19 cellular contexts compared by ENCODE assay signal in the genomic region with DNA sequence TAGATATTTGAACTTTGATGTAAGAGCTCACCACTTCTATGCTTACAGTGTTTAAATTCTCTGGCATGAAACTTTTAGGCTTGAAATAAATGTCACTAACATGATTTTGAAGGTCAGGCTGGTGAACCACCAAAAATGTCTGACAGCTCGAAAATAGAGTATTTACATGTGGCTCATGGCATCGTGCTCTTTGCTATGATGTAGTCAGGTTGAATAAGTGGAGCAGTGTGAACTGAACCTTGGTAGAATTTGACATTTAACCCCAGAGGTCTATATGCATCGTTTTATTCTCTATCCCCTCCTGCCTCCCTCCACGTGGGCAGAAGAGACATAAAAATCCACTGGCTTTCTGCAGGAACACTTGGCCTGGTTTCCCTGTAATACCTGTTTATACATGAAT.
DNase-seq lines count a peak whose midpoint lies in the region; ATAC-seq and TF ChIP-seq lines count a peak whose summit lies in the region.
"Had no signal": no experiment of that assay in that cellular context is flagged by ENCODE, and none has a peak within 500 bp of the region (broad histone marks: within the 10 kb centered on the region; RNA-seq: fewer than 3 reads in every experiment).

No MANE protein-coding gene starts in this region.

- H3K9ac ChIP-seq in OCI-LY1 (ENCODE audit: low read length) = no peak overlapping the region
- H3K9ac ChIP-seq: BLaER1 treated with 17β-estradiol and CSF1 and Interleukin-3, amounts not matched to agents 10 nM and 100 nM had no signal

- peaks cover 2% of the 10 kb centered on the region for H3K27me3 Mint-ChIP-seq in activated naive CD8-positive, alpha-beta T cell
- no peaks in the 10 kb centered on the region for H3K27me3 Mint-ChIP-seq in activated naive CD8-positive, alpha-beta T cell treated with anti-CD3 and anti-CD28 coated beads for 36 hours
- no peaks in the 10 kb centered on the region for H3K27me3 Mint-ChIP-seq in activated T-helper 17 cell treated with anti-CD3 and anti-CD28 coated beads, Interleukin-2, amount 50 U/mL, for 72 hours
- no peaks in the 10 kb centered on the region for H3K27me3 Mint-ChIP-seq in mesothelial cell of epicardium (ENCODE audit: low read depth)
- H3K27me3 Mint-ChIP-seq: B cell, IgD-negative memory B cell had no signal

- no peaks in the 10 kb centered on the region for H3K27me3 ChIP-seq in OCI-LY1 (ENCODE audit: insufficient read depth, low read length)
- H3K27me3 ChIP-seq in heart right ventricle = peaks cover 0 to 8% (median 0%) of the 10 kb centered on the region in 7 donors
- H3K27me3 ChIP-seq: BLaER1 treated with 17β-estradiol and CSF1 and Interleukin-3, amounts not matched to agents 10 nM and 100 nM had no signal

- H3K4me3 Mint-ChIP-seq in activated naive CD8-positive, alpha-beta T cell = no peak overlapping the region
- H3K4me3 Mint-ChIP-seq in activated naive CD8-positive, alpha-beta T cell treated with anti-CD3 and anti-CD28 coated beads for 36 hours = no peak overlapping the region
- no peak overlapping the region for H3K4me3 Mint-ChIP-seq in activated T-helper 17 cell treated with anti-CD3 and anti-CD28 coated beads, Interleukin-2, amount 50 U/mL, for 72 hours
- H3K4me3 Mint-ChIP-seq in mesothelial cell of epicardium = no peak overlapping the region
- H3K4me3 Mint-ChIP-seq: B cell; CD8-positive, alpha-beta T cell; H9; IgD-negative memory B cell had no signal

- peak overlapping the region; percentile 17 for H3K27ac Mint-ChIP-seq in activated naive CD8-positive, alpha-beta T cell
- no peak overlapping the region for H3K27ac Mint-ChIP-seq in activated naive CD8-positive, alpha-beta T cell treated with anti-CD3 and anti-CD28 coated beads for 36 hours
- no peak overlapping the region for H3K27ac Mint-ChIP-seq in activated T-helper 17 cell treated with anti-CD3 and anti-CD28 coated beads, Interleukin-2, amount 50 U/mL, for 72 hours
- peak overlapping the region; percentile 50 for H3K27ac Mint-ChIP-seq in mesothelial cell of epicardium
- H3K27ac Mint-ChIP-seq: B cell; CD8-positive, alpha-beta T cell; H9 had no signal

- H3K9me2 ChIP-seq in OCI-LY1 (ENCODE audit: low read depth, low read length) = no peaks in the 10 kb centered on the region

- TF ChIP-seq CTCF in OCI-LY1 (IDR thresholded peaks at IDR 0.05; ENCODE audit: low read length) = no peak
- TF ChIP-seq CTCF in mesothelial cell of epicardium (IDR thresholded peaks at IDR 0.05; ENCODE audit: unreplicated experiment) = no peak
- no peak for TF ChIP-seq CTCF in heart right ventricle (IDR thresholded peaks at IDR 0.05)

- no peak overlapping the region for H3K4me3 ChIP-seq in OCI-LY1 (ENCODE audit: low read depth, low read length, poor library complexity, severe bottlenecking)
- no peak overlapping the region for H3K4me3 ChIP-seq in heart right ventricle
- H3K4me3 ChIP-seq: BLaER1 treated with 17β-estradiol and CSF1 and Interleukin-3, amounts not matched to agents 10 nM and 100 nM had no signal

- H3K79me2 ChIP-seq in OCI-LY1 (ENCODE audit: insufficient read depth, low read length) = no peaks in the 10 kb centered on the region

- H4K20me1 ChIP-seq in OCI-LY1 (ENCODE audit: insufficient read depth, low read length) = no peaks in the 10 kb centered on the region
- H4K20me1 ChIP-seq: BLaER1 treated with 17β-estradiol and CSF1 and Interleukin-3, amounts not matched to agents 10 nM and 100 nM had no signal

- no peaks in the 10 kb centered on the region for H3K9me3 ChIP-seq in OCI-LY1 (ENCODE audit: low read length)
- peaks cover 0 to 3% (median 0%) of the 10 kb centered on the region in 11 donors for H3K9me3 ChIP-seq in heart right ventricle
- H3K9me3 ChIP-seq: BLaER1 treated with 17β-estradiol and CSF1 and Interleukin-3, amounts not matched to agents 10 nM and 100 nM had no signal

- no peak overlapping the region for H3K27ac ChIP-seq in OCI-LY1 (ENCODE audit: low read depth, low read length, poor library complexity, severe bottlenecking)
- no peak overlapping the region for H3K27ac ChIP-seq in heart right ventricle
- H3K27ac ChIP-seq: BLaER1 treated with 17β-estradiol and CSF1 and Interleukin-3, amounts not matched to agents 10 nM and 100 nM had no signal

- H3K36me3 ChIP-seq in OCI-LY1 (ENCODE audit: insufficient read depth, low read length) (no peaks in the 10 kb centered on the region), heart right ventricle (no peaks in the 10 kb centered on the region)
- H3K36me3 ChIP-seq: BLaER1 treated with 17β-estradiol and CSF1 and Interleukin-3, amounts not matched to agents 10 nM and 100 nM had no signal

- no peak overlapping the region for H3K4me2 ChIP-seq in OCI-LY1 (ENCODE audit: low read length)
- H3K4me2 ChIP-seq: BLaER1 treated with 17β-estradiol and CSF1 and Interleukin-3, amounts not matched to agents 10 nM and 100 nM had no signal

- peaks cover 32% of the 10 kb centered on the region for H3K4me1 Mint-ChIP-seq in activated naive CD8-positive, alpha-beta T cell (ENCODE audit: low read depth)
- H3K4me1 Mint-ChIP-seq in activated naive CD8-positive, alpha-beta T cell treated with anti-CD3 and anti-CD28 coated beads for 36 hours = peaks cover 23% of the 10 kb centered on the region
- H3K4me1 Mint-ChIP-seq in activated T-helper 17 cell treated with anti-CD3 and anti-CD28 coated beads, Interleukin-2, amount 50 U/mL, for 72 hours = peaks cover 23% of the 10 kb centered on the region
- peaks cover 39% of the 10 kb centered on the region for H3K4me1 Mint-ChIP-seq in mesothelial cell of epicardium

- WGBS in heart right ventricle, 2 donors = 83 to 92% methylated on average over 4 of the region's 4 CpGs

- no peaks in the 10 kb centered on the region for H3K9me3 Mint-ChIP-seq in activated naive CD8-positive, alpha-beta T cell (ENCODE audit: low read depth)
- H3K9me3 Mint-ChIP-seq in activated naive CD8-positive, alpha-beta T cell treated with anti-CD3 and anti-CD28 coated beads for 36 hours = no peaks in the 10 kb centered on the region
- H3K9me3 Mint-ChIP-seq in activated T-helper 17 cell treated with anti-CD3 and anti-CD28 coated beads, Interleukin-2, amount 50 U/mL, for 72 hours = no peaks in the 10 kb centered on the region
- peaks cover 7% of the 10 kb centered on the region for H3K9me3 Mint-ChIP-seq in mesothelial cell of epicardium
- H3K9me3 Mint-ChIP-seq: CD8-positive, alpha-beta T cell; H9 had no signal

- H2AFZ ChIP-seq in OCI-LY1 (ENCODE audit: low read length) = peak overlapping the region; percentile 54; the same call in 1 of the 2 replicates

- intact Hi-C loops in heart right ventricle (cut with DNase I) = no loop called here

- H3F3A ChIP-seq in OCI-LY1 (ENCODE audit: insufficient read depth, low read length) = no peaks in the 10 kb centered on the region

- H3K36me3 Mint-ChIP-seq in activated naive CD8-positive, alpha-beta T cell = no peaks in the 10 kb centered on the region
- no peaks in the 10 kb centered on the region for H3K36me3 Mint-ChIP-seq in activated naive CD8-positive, alpha-beta T cell treated with anti-CD3 and anti-CD28 coated beads for 36 hours
- no peaks in the 10 kb centered on the region for H3K36me3 Mint-ChIP-seq in activated T-helper 17 cell treated with anti-CD3 and anti-CD28 coated beads, Interleukin-2, amount 50 U/mL, for 72 hours (ENCODE audit: low read depth)
- H3K36me3 Mint-ChIP-seq in mesothelial cell of epicardium = peaks cover 5% of the 10 kb centered on the region
- H3K36me3 Mint-ChIP-seq: CD8-positive, alpha-beta T cell had no signal

- H3K4me1 ChIP-seq in OCI-LY1 (ENCODE audit: insufficient read depth, low read length, severe bottlenecking) = peaks cover 35% of the 10 kb centered on the region
- H3K4me1 ChIP-seq in heart right ventricle = no peaks in the 10 kb centered on the region
- H3K4me1 ChIP-seq: BLaER1 treated with 17β-estradiol and CSF1 and Interleukin-3, amounts not matched to agents 10 nM and 100 nM had no signal

- DNase-seq in activated naive CD8-positive, alpha-beta T cell treated with anti-CD3 and anti-CD28 coated beads for 36 hours = no peak
- DNase-seq in mesothelial cell of epicardium (ENCODE audit: low spot score in 2 of 2, unreplicated experiment in 2 of 2) (no peak), cerebellum (ENCODE audit: low spot score) (no peak), heart right ventricle (no peak)
- DNase-seq: Calu3; CD8-positive, alpha-beta T cell; DMS 273 treated with DMSO at 0.1 percent for 48 hours; DMS53; GDM1; GOT3; H9; KBM-7 had no signal

- peak; percentile 49 for ATAC-seq in activated T-helper 17 cell treated with anti-CD3 and anti-CD28 coated beads, Interleukin-2, amount 50 U/mL, for 72 hours (replicated peaks)
- ATAC-seq in HG02623 (IDR thresholded peaks at IDR 0.05; ENCODE audit: unreplicated experiment) (no peak), heart right ventricle (no peak)
- ATAC-seq: CD8-positive, alpha-beta T cell had no signal

Comparison
In these comparisons a context has a peak if more than half of its experiments do, and no peak if none do; other contexts are left out.
1. H3K27ac Mint-ChIP-seq: peak in activated naive CD8-positive, alpha-beta T cell (single experiment) and mesothelial cell of epicardium (single experiment); none in activated naive CD8-positive, alpha-beta T cell treated with anti-CD3 and anti-CD28 coated beads for 36 hours (single experiment) and activated T-helper 17 cell treated with anti-CD3 and anti-CD28 coated beads, Interleukin-2, amount 50 U/mL, for 72 hours (single experiment).